20 cellular contexts compared by ENCODE assay signal in the genomic region with DNA sequence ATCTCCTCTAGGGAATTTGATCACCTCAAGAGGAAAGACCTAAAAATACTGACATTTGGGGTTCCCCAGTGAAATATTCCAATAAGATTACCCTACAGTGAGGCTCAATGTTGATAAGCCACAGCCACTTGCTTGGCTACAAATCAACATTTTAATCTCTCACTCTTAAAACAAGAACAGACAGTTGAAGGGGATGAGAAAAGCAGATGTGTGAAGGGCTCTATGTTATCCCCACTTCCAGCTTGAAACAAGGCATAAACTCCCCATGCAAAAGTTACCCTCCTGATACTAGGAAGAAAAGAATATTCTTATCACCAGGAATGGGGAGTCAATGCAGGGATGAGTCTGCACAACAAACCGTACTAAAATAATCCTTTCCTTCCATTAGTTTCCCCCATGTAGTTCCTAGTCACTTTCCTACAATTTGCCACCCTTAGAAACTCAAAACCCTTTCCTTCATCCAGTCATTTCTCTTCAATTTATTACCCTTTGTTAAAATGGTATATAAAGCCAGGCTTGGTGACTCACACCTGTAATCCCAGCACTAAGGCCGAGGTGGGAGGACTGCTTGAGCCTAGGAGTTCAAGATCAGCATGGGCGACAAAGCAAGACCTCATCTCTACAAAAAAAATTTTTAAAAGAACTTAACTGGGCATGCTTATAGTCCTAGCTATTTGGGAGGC.
"Had no signal": no experiment of that assay in that cellular context is flagged by ENCODE, and none has a peak within 500 bp of the region (broad histone marks: within the 10 kb centered on the region; RNA-seq: fewer than 3 reads in every experiment).

No MANE protein-coding gene starts in this region.

- H3K4me3 Mint-ChIP-seq: immature natural killer cell; mesothelial cell of epicardium; naive B cell; natural killer cell; stimulated activated naive B cell treated with anti-CD40 and anti-IgM and Interleukin-4, amounts not matched to agents 10 μg/mL and 1 μg/mL and 100 μg/mL, for 72 hours had no signal

- H3K9me3 Mint-ChIP-seq: immature natural killer cell, natural killer cell had no signal

- DNase-seq: hypothalamus; immature natural killer cell; kidney; left ventricle myocardium inferior; mesendoderm; naive B cell; natural killer cell; occipital lobe; right lobe of liver; stimulated activated CD4-positive, alpha-beta T cell treated with anti-CD3 and anti-CD28 coated beads, Interleukin-1b, Interleukin-23, amount 100 ng/mL, for 48 hours; stimulated activated CD4-positive, alpha-beta T cell treated with anti-CD3 and anti-CD28 coated beads, Interleukin-2, amount 100 ng/mL, for 48 hours; stimulated activated CD4-positive, alpha-beta T cell treated with anti-CD3 and anti-CD28 coated beads, Interleukin-4, amount 100 ng/mL, for 4 hours; stimulated activated naive B cell treated with anti-CD40 and anti-IgM and Interleukin-4, amounts not matched to agents 10 μg/mL and 1 μg/mL and 100 μg/mL, for 72 hours; stimulated activated naive CD8-positive, alpha-beta T cell treated with anti-CD3 and anti-CD28 coated beads, Interleukin-15, Interleukin-2, amounts not matched to agents 100 U/mL and 50 U/mL, for 24 hours; stomach; testis; thyroid gland; transverse colon; upper lobe of left lung had no signal

- H3K27ac Mint-ChIP-seq: mesothelial cell of epicardium; naive B cell; natural killer cell; stimulated activated naive B cell treated with anti-CD40 and anti-IgM and Interleukin-4, amounts not matched to agents 10 μg/mL and 1 μg/mL and 100 μg/mL, for 72 hours had no signal

- ATAC-seq: natural killer cell; right lobe of liver; stimulated activated naive B cell treated with anti-CD40 and anti-IgM and Interleukin-4, amounts not matched to agents 10 μg/mL and 1 μg/mL and 100 μg/mL, for 72 hours; stimulated activated naive CD8-positive, alpha-beta T cell treated with anti-CD3 and anti-CD28 coated beads, Interleukin-15, Interleukin-2, amounts not matched to agents 100 U/mL and 50 U/mL, for 24 hours had no signal

- H3K4me1 Mint-ChIP-seq: mesothelial cell of epicardium had no signal

- H3K27me3 Mint-ChIP-seq: naive B cell; stimulated activated naive B cell treated with anti-CD40 and anti-IgM and Interleukin-4, amounts not matched to agents 10 μg/mL and 1 μg/mL and 100 μg/mL, for 72 hours had no signal
